ENCODE assay signal across 8 cellular contexts in the genomic region with DNA sequence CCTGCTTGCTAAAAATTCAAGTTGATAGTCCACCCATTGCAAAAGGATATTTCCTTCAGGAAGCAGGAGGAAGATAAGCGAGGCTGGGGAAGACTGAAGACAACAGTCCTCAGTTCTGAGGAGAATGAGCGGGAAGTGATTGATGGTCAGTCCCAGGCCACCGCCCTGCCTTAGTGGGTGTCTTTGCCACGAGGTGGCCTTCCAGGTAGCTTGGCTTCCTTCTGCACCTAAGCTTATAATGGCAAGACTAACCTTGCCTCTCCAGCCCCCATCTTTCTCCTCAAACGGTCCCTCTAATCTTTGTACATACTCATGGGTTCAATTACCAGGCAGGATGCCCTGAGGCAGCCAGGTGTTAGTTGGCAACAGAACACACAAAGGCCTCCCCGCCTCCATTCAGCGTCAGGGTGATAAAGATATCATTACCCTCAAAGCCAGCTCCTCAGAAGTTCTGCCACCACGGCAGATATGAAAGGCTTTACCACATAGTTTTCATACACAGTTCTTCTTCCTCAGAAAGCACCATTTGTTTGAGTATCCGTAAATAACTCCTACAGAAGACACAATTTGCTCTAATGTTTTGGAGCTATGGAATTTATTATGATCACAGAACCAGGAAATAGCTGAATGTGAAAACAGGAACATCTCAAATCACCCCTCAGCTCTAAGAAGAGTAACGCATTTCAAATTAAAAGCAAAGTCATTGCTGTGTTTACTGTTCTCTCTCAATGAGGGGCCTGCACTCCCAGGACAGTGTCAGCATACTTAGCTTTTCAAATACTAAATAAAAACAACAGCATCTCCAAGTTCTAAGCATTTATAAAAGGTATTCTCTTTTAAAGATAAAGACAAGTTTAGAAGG.
DNase-seq lines count a peak whose midpoint lies in the region; ATAC-seq and TF ChIP-seq lines count a peak whose summit lies in the region.

No MANE protein-coding gene starts in this region.

- H3K27me3 Mint-ChIP-seq in CD4-positive, alpha-beta memory T cell: no peaks in the 10 kb centered on the region
- H3K27me3 Mint-ChIP-seq in activated naive CD8-positive, alpha-beta T cell treated with anti-CD3 and anti-CD28 coated beads, Interleukin-2, amount 50 U/mL, for 24 hours: no peaks in the 10 kb centered on the region
- no peaks in the 10 kb centered on the region for H3K27me3 Mint-ChIP-seq in type B pancreatic cell

- H3K9me3 Mint-ChIP-seq in CD4-positive, alpha-beta memory T cell: no peaks in the 10 kb centered on the region
- H3K9me3 Mint-ChIP-seq in activated naive CD8-positive, alpha-beta T cell treated with anti-CD3 and anti-CD28 coated beads, Interleukin-2, amount 50 U/mL, for 24 hours: no peaks in the 10 kb centered on the region
- no peaks in the 10 kb centered on the region for H3K9me3 Mint-ChIP-seq in type B pancreatic cell

- no peak overlapping the region for H3K4me3 ChIP-seq in CD4-positive, alpha-beta memory T cell (ENCODE audit: low read length in 2 of 2)

- peak overlapping the region in 6 of 8 donors; percentile 23 to 67 (median 36) for H3K4me3 Mint-ChIP-seq in CD4-positive, alpha-beta memory T cell
- peak overlapping the region; percentile 25 for H3K4me3 Mint-ChIP-seq in activated naive CD8-positive, alpha-beta T cell treated with anti-CD3 and anti-CD28 coated beads, Interleukin-2, amount 50 U/mL, for 24 hours
- no peak overlapping the region for H3K4me3 Mint-ChIP-seq in type B pancreatic cell

- H3K36me3 ChIP-seq in CD4-positive, alpha-beta memory T cell (ENCODE audit: insufficient read depth, low read length): no peaks in the 10 kb centered on the region

- POLR2A ChIA-PET in CD4-positive, alpha-beta memory T cell (lab: Charles Lee; ENCODE audit: partially characterized antibody): interaction anchor here (0.8 to 4.9 kb wide), 7 partner anchors 102 to 251 kb away, joined by 3 to 44 read pairs (median 4); partner anchors contain the start of gene ATXN1

- no peaks in the 10 kb centered on the region for H3K27me3 ChIP-seq in CD4-positive, alpha-beta memory T cell (ENCODE audit: insufficient read depth, low read length)

- intact Hi-C loops in CD4-positive, alpha-beta memory T cell (cut with micrococcal nuclease): loop anchor here (1.0 to 5.0 kb wide), 2 partner anchors 180 to 249 kb away; partner anchors contain the start of gene ATXN1

- no peaks in the 10 kb centered on the region for H3K9me3 ChIP-seq in CD4-positive, alpha-beta memory T cell (ENCODE audit: control insufficient read depth in 1 of 2, low read length in 2 of 2)

- CTCF ChIA-PET in CD4-positive, alpha-beta memory T cell (lab: Charles Lee; ENCODE audit: partially characterized antibody): interaction anchor here (0.7 to 9.2 kb wide), 42 partner anchors 9 to 453 kb away, joined by 3 to 107 read pairs (median 6); partner anchors contain the start of gene ATXN1

- DNase-seq in CD4-positive, alpha-beta memory T cell: peak; percentile 43 to 68 (median 54)
- DNase-seq in NAMALWA (ENCODE audit: low spot score) (peak; percentile 32), type B pancreatic cell (ENCODE audit: extremely low spot score, unreplicated experiment) (no peak), ACHN (no peak), AG08396 (ENCODE audit: low spot score) (no peak), inferior parietal cortex (ENCODE audit: extremely low spot score) (no peak)
- peak; percentile 25 for DNase-seq in activated naive CD8-positive, alpha-beta T cell treated with anti-CD3 and anti-CD28 coated beads, Interleukin-2, amount 50 U/mL, for 24 hours

- H3K4me1 Mint-ChIP-seq in CD4-positive, alpha-beta memory T cell: peaks cover 38 to 52% (median 46%) of the 10 kb centered on the region in 4 donors
- peaks cover 46% of the 10 kb centered on the region for H3K4me1 Mint-ChIP-seq in activated naive CD8-positive, alpha-beta T cell treated with anti-CD3 and anti-CD28 coated beads, Interleukin-2, amount 50 U/mL, for 24 hours
- peaks cover 35% of the 10 kb centered on the region for H3K4me1 Mint-ChIP-seq in type B pancreatic cell (ENCODE audit: unreplicated experiment)

- ATAC-seq in GM21447 (IDR thresholded peaks at IDR 0.05; ENCODE audit: unreplicated experiment): peak; percentile 78
- ATAC-seq in activated naive CD8-positive, alpha-beta T cell treated with anti-CD3 and anti-CD28 coated beads, Interleukin-2, amount 50 U/mL, for 24 hours: peak; percentile 46

- H3K36me3 Mint-ChIP-seq in CD4-positive, alpha-beta memory T cell: peaks cover 0 to 8% of the 10 kb centered on the region in 2 donors
- H3K36me3 Mint-ChIP-seq in activated naive CD8-positive, alpha-beta T cell treated with anti-CD3 and anti-CD28 coated beads, Interleukin-2, amount 50 U/mL, for 24 hours (ENCODE audit: low read depth): peaks cover 3% of the 10 kb centered on the region
- H3K36me3 Mint-ChIP-seq in type B pancreatic cell: no peaks in the 10 kb centered on the region

- peaks cover 40% of the 10 kb centered on the region for H3K4me1 ChIP-seq in CD4-positive, alpha-beta memory T cell (ENCODE audit: insufficient read depth, low read length)

- H3K27ac Mint-ChIP-seq in CD4-positive, alpha-beta memory T cell: peak overlapping the region; percentile 75 to 96 (median 89)
- peak overlapping the region; percentile 77 for H3K27ac Mint-ChIP-seq in activated naive CD8-positive, alpha-beta T cell treated with anti-CD3 and anti-CD28 coated beads, Interleukin-2, amount 50 U/mL, for 24 hours
- peak overlapping the region; percentile 27 for H3K27ac Mint-ChIP-seq in type B pancreatic cell

- no peak for TF ChIP-seq CTCF in type B pancreatic cell (conservative IDR thresholded peaks at IDR 0.05)

- in situ Hi-C loops in ACHN (cut with HindIII; ENCODE audit: low pct_ligation_motif_present, low pct_unique_long_range_greater_than_20kb, low sequenced_read_pairs): no loop called here

- peak overlapping the region; percentile 36 for H3K27ac ChIP-seq in CD4-positive, alpha-beta memory T cell (ENCODE audit: low read depth, low read length)

Comparison
In these comparisons a context has a peak if more than half of its experiments do, and no peak if none do; other contexts are left out.
1. DNase-seq: peak in CD4-positive, alpha-beta memory T cell (5 of 5), NAMALWA (single experiment) and activated naive CD8-positive, alpha-beta T cell treated with anti-CD3 and anti-CD28 coated beads, Interleukin-2, amount 50 U/mL, for 24 hours (single experiment); none in type B pancreatic cell (single experiment), ACHN (single experiment), AG08396 (single experiment) and inferior parietal cortex (single experiment).
2. H3K27ac Mint-ChIP-seq: peak in every context shown above with its lines; median percentile 89 in CD4-positive, alpha-beta memory T cell; 77 in activated naive CD8-positive, alpha-beta T cell treated with anti-CD3 and anti-CD28 coated beads, Interleukin-2, amount 50 U/mL, for 24 hours; 27 in type B pancreatic cell.